Comparison of ENCODE assay signal across 1 cellular context in genomic region chr10:97186911-97187310, GRCh38.
TF ChIP-seq lines count a peak whose summit lies in the region.

No MANE protein-coding gene starts in this region.

TF ChIP-seq in GM23338, 12 proteins besides CTCF, POLR2A, EP300 and RAD21 (continued from another document):
- TF ChIP-seq ZNF462 (CRISPR knock-in tag; IDR thresholded peaks at IDR 0.05) (no peak), EZH2 (IDR thresholded peaks at IDR 0.05; ENCODE audit: low read depth, unreplicated experiment) (no peak), CREB1 (CRISPR knock-in tag; IDR thresholded peaks at IDR 0.05; ENCODE audit: low read depth) (no peak), STAT1 (IDR thresholded peaks at IDR 0.05; ENCODE audit: unreplicated experiment) (no peak), ZNF114 (CRISPR knock-in tag; IDR thresholded peaks at IDR 0.05) (no peak), JUNB (IDR thresholded peaks at IDR 0.05; ENCODE audit: unreplicated experiment) (no peak), POLR2AphosphoS5 (IDR thresholded peaks at IDR 0.05; ENCODE audit: low read depth) (no peak)
